Comparison of ENCODE assay signal across 9 cellular contexts in genomic region chr4:113686950-113687718, GRCh38.
DNase-seq lines count a peak whose midpoint lies in the region; ATAC-seq and TF ChIP-seq lines count a peak whose summit lies in the region.
"Had no signal": no experiment of that assay in that cellular context is flagged by ENCODE, and none has a peak within 500 bp of the region (broad histone marks: within the 10 kb centered on the region; RNA-seq: fewer than 3 reads in every experiment).

No MANE protein-coding gene starts in this region.

- no peaks in the 10 kb centered on the region for H3K27me3 ChIP-seq in naive thymus-derived CD4-positive, alpha-beta T cell (ENCODE audit: control insufficient read depth in 2 of 2, insufficient read depth in 2 of 2, low read length in 2 of 2)
- H3K27me3 ChIP-seq in PC-3 (ENCODE audit: low read length) = no peaks in the 10 kb centered on the region
- H3K27me3 ChIP-seq: testis had no signal

- POLR2A ChIA-PET in naive thymus-derived CD4-positive, alpha-beta T cell (lab: Charles Lee) = interaction anchor here (0.7 kb wide), 1 partner anchor 66 kb away, joined by 3 read pairs; no protein-coding TSS in a partner anchor
- POLR2A ChIA-PET in PC-3 (lab: Charles Lee; ENCODE audit: unreplicated experiment) = no interaction called here

- peak; percentile 5 for DNase-seq in GM10266 (ENCODE audit: extremely low spot score)
- no peak for DNase-seq in naive thymus-derived CD4-positive, alpha-beta T cell
- no peak for DNase-seq in NCI-H524 (lab: John Stamatoyannopoulos, UW)
- no peak for DNase-seq in substantia nigra (lab: John Stamatoyannopoulos, UW)
- no peak for DNase-seq in PC-3
- DNase-seq: testis had no signal

- no peaks in the 10 kb centered on the region for H3K9me3 Mint-ChIP-seq in activated naive CD8-positive, alpha-beta T cell (ENCODE audit: low read depth)
- H3K9me3 Mint-ChIP-seq in naive thymus-derived CD4-positive, alpha-beta T cell = no peaks in the 10 kb centered on the region

- CTCF ChIA-PET in naive thymus-derived CD4-positive, alpha-beta T cell (lab: Charles Lee) = no interaction called here
- CTCF ChIA-PET in PC-3 (lab: Charles Lee) = interaction anchor here (0.6 kb wide), 1 partner anchor 198 kb away, joined by 4 read pairs; no protein-coding TSS in a partner anchor

- H3K9me2 ChIP-seq in PC-3 (replicated peaks; ENCODE audit: low read length) = no peaks in the 10 kb centered on the region

- intact Hi-C loops in naive thymus-derived CD4-positive, alpha-beta T cell (cut with micrococcal nuclease) = loop anchor here in 1 of 2 donors (1.0 kb wide), 1 partner anchor 9 kb away; no protein-coding TSS in a partner anchor
- intact Hi-C loops in PC-3 (cut with micrococcal nuclease) = no loop called here

- H3K27ac Mint-ChIP-seq in activated naive CD8-positive, alpha-beta T cell = peak overlapping the region; percentile 93
- H3K27ac Mint-ChIP-seq in naive thymus-derived CD4-positive, alpha-beta T cell = peak overlapping the region in 5 of 9 donors; percentile 4 to 57 (median 48)

- peaks cover 27 to 30% of the 10 kb centered on the region in 2 donors for H3K4me1 ChIP-seq in naive thymus-derived CD4-positive, alpha-beta T cell (ENCODE audit: control insufficient read depth in 2 of 2, insufficient read depth in 2 of 2, low read length in 2 of 2)
- peaks cover 11% of the 10 kb centered on the region for H3K4me1 ChIP-seq in PC-3 (ENCODE audit: insufficient read depth, low read length)

- no peaks in the 10 kb centered on the region for H3K79me2 ChIP-seq in PC-3 (ENCODE audit: low read length)

- peaks cover 33% of the 10 kb centered on the region for H3K36me3 Mint-ChIP-seq in activated naive CD8-positive, alpha-beta T cell
- peaks cover 3 to 34% (median 8%) of the 10 kb centered on the region in 5 donors for H3K36me3 Mint-ChIP-seq in naive thymus-derived CD4-positive, alpha-beta T cell

- TF ChIP-seq CTCF in GM10266 (IDR thresholded peaks at IDR 0.05; ENCODE audit: control insufficient read depth, insufficient read depth, low read depth, missing control alignments) = no peak
- TF ChIP-seq CTCF in PC-3 (conservative IDR thresholded peaks at IDR 0.05; ENCODE audit: low read depth, low read length) = no peak

- H3F3A ChIP-seq in PC-3 (ENCODE audit: low read length, unreplicated experiment) = peaks cover 2% of the 10 kb centered on the region

- no peak overlapping the region for H3K4me3 ChIP-seq in naive thymus-derived CD4-positive, alpha-beta T cell (ENCODE audit: low read length)
- H3K4me3 ChIP-seq in PC-3 (ENCODE audit: low read length) = no peak overlapping the region
- H3K4me3 ChIP-seq: testis had no signal

- H3K4me1 Mint-ChIP-seq in activated naive CD8-positive, alpha-beta T cell (ENCODE audit: low read depth) = peaks cover 78% of the 10 kb centered on the region
- H3K4me1 Mint-ChIP-seq in naive thymus-derived CD4-positive, alpha-beta T cell = peaks cover 26 to 69% (median 64%) of the 10 kb centered on the region in 7 donors

- BruUV-seq in PC-3 (replicated peaks; lab: Mats Ljungman, UMichigan) = no TSS peak

- H3K27me3 Mint-ChIP-seq in activated naive CD8-positive, alpha-beta T cell = no peaks in the 10 kb centered on the region
- no peaks in the 10 kb centered on the region for H3K27me3 Mint-ChIP-seq in naive thymus-derived CD4-positive, alpha-beta T cell

- H3K9me3 ChIP-seq in naive thymus-derived CD4-positive, alpha-beta T cell (ENCODE audit: control insufficient read depth in 2 of 3, low read length in 3 of 3) = no peaks in the 10 kb centered on the region
- no peaks in the 10 kb centered on the region for H3K9me3 ChIP-seq in PC-3 (ENCODE audit: low read length)
- H3K9me3 ChIP-seq: testis had no signal

- H3K4me3 Mint-ChIP-seq in activated naive CD8-positive, alpha-beta T cell = peak overlapping the region; percentile 58
- peak overlapping the region in 3 of 10 donors; percentile 2 to 53 (median 32) for H3K4me3 Mint-ChIP-seq in naive thymus-derived CD4-positive, alpha-beta T cell

- no peak overlapping the region for H2AFZ ChIP-seq in PC-3 (ENCODE audit: low read length)

- ATAC-seq in GM21786 (IDR thresholded peaks at IDR 0.05; ENCODE audit: unreplicated experiment) (peak; percentile 31), GM19452 (IDR thresholded peaks at IDR 0.05; ENCODE audit: unreplicated experiment) (no peak), PC-3 (no peak)
- no peak for ATAC-seq in naive thymus-derived CD4-positive, alpha-beta T cell

- no peak overlapping the region for H3K4me2 ChIP-seq in PC-3 (ENCODE audit: low read length)

- no peaks in the 10 kb centered on the region for H3K36me3 ChIP-seq in naive thymus-derived CD4-positive, alpha-beta T cell (ENCODE audit: control insufficient read depth in 2 of 3, insufficient read depth in 3 of 3, low read length in 3 of 3)
- H3K36me3 ChIP-seq in PC-3 (ENCODE audit: low read depth, low read length) = no peaks in the 10 kb centered on the region

- no peak overlapping the region for H3K9ac ChIP-seq in PC-3 (ENCODE audit: low read length)

- H4K20me1 ChIP-seq in PC-3 (ENCODE audit: low read length) = no peaks in the 10 kb centered on the region

- H3K27ac ChIP-seq in naive thymus-derived CD4-positive, alpha-beta T cell (ENCODE audit: low read depth, low read length) = no peak overlapping the region
- H3K27ac ChIP-seq in substantia nigra (ENCODE audit: low read depth, low read length, poor library complexity, severe bottlenecking) = no peak overlapping the region
- H3K27ac ChIP-seq in PC-3 (ENCODE audit: low read length) = no peak overlapping the region
